ENCODE assay signal across 8 cellular contexts in genomic region chr19:49590071-49590970, GRCh38.
DNase-seq lines count a peak whose midpoint lies in the region; TF ChIP-seq lines count a peak whose summit lies in the region.

No MANE protein-coding gene starts in this region.

- H3K4me3 ChIP-seq in MM.1S (ENCODE audit: low read length) (peak overlapping the region; percentile 93), neuron (ENCODE audit: low read length) (peak overlapping the region; percentile 100)

- no peaks in the 10 kb centered on the region for H3K36me3 ChIP-seq in MM.1S (replicated peaks; ENCODE audit: insufficient read depth, low read length)
- H3K36me3 ChIP-seq in neuron (ENCODE audit: insufficient read depth, low read length) = peaks cover 13% of the 10 kb centered on the region

- H3K27me3 ChIP-seq in MM.1S (replicated peaks; ENCODE audit: insufficient read depth, low read length) = no peaks in the 10 kb centered on the region
- no peaks in the 10 kb centered on the region for H3K27me3 ChIP-seq in neuron (ENCODE audit: insufficient read depth, low read length)

- H3K9me3 ChIP-seq in MM.1S (replicated peaks; ENCODE audit: insufficient read depth, low read length) = no peaks in the 10 kb centered on the region
- no peaks in the 10 kb centered on the region for H3K9me3 ChIP-seq in neuron (ENCODE audit: low read length)

- DNase-seq in ELF-1 (ENCODE audit: low read depth, low spot score) (peak; percentile 99), GOT3 (lab: John Stamatoyannopoulos, UW) (peak; percentile 63), MM.1S (peak; percentile 97), SIG-M5 treated with dmso at 0.1 percent for 504 hours (lab: John Stamatoyannopoulos, UW; ENCODE audit: unreplicated experiment) (peak; percentile 99), foreskin melanocyte (peak; percentile 97), stromal cell of bone marrow (ENCODE audit: low read depth) (peak; percentile 87)
- DNase-seq in activated naive CD4-positive, alpha-beta T cell (lab: John Stamatoyannopoulos, UW) = peak; percentile 64 to 93 (median 83)

- H3K27ac ChIP-seq in MM.1S (ENCODE audit: low read length) = peak overlapping the region; percentile 88

- H3K4me1 ChIP-seq in MM.1S (ENCODE audit: low read length) (peaks cover 18% of the 10 kb centered on the region), neuron (ENCODE audit: insufficient read depth, low read length) (peaks cover 25% of the 10 kb centered on the region)

- TF ChIP-seq CTCF in MM.1S (IDR thresholded peaks at IDR 0.05; ENCODE audit: low read length) = no peak

- H3K4me2 ChIP-seq in MM.1S (ENCODE audit: low read depth, low read length) = peak overlapping the region; percentile 100

- no peaks in the 10 kb centered on the region for H3K9me2 ChIP-seq in MM.1S (replicated peaks; ENCODE audit: insufficient read depth, low read length)

- peaks cover 35% of the 10 kb centered on the region for H3K79me2 ChIP-seq in MM.1S (ENCODE audit: low read length)

- H2AFZ ChIP-seq in MM.1S (ENCODE audit: low read length) (peak overlapping the region; percentile 76), neuron (ENCODE audit: low read depth, low read length) (peak overlapping the region; percentile 64)

- peaks cover 31% of the 10 kb centered on the region for H3F3A ChIP-seq in MM.1S (ENCODE audit: insufficient read depth, low read length)

- no peaks in the 10 kb centered on the region for H4K20me1 ChIP-seq in MM.1S (ENCODE audit: insufficient read depth, low read length)

- peak overlapping the region; percentile 90 for H3K9ac ChIP-seq in MM.1S (ENCODE audit: low read length)

Comparison
In these comparisons a context has a peak if more than half of its experiments do, and no peak if none do; other contexts are left out.
1. Peak in every context shown above with its lines: DNase-seq, H3K4me3 ChIP-seq and H3K27ac ChIP-seq.